ENCODE assay signal across 14 cellular contexts in genomic region chr3:153970047-153970446, GRCh38.
DNase-seq lines count a peak whose midpoint lies in the region; ATAC-seq and TF ChIP-seq lines count a peak whose summit lies in the region.
"Had no signal": no experiment of that assay in that cellular context is flagged by ENCODE, and none has a peak within 500 bp of the region (broad histone marks: within the 10 kb centered on the region; RNA-seq: fewer than 3 reads in every experiment).

No MANE protein-coding gene starts in this region.

- H3K4me1 ChIP-seq in aorta (ENCODE audit: control insufficient read depth in 1 of 2, insufficient read depth in 2 of 2, low read length in 2 of 2) (no peaks in the 10 kb centered on the region), ascending aorta (no peaks in the 10 kb centered on the region)
- H3K4me1 ChIP-seq: uterus had no signal

- no peak for TF ChIP-seq CTCF in ascending aorta (IDR thresholded peaks at IDR 0.05)

- intact Hi-C loops in Right ventricle myocardium inferior (cut with DNase I): no loop called here
- intact Hi-C loops in aorta (cut with DNase I): no loop called here
- intact Hi-C loops in ascending aorta (cut with DNase I): no loop called here

- ATAC-seq in GM18505 (IDR thresholded peaks at IDR 0.05; ENCODE audit: unreplicated experiment): peak; percentile 46
- ATAC-seq in GM19463 (IDR thresholded peaks at IDR 0.05; ENCODE audit: unreplicated experiment): peak; percentile 44
- ATAC-seq in HG02759 (IDR thresholded peaks at IDR 0.05; ENCODE audit: unreplicated experiment): peak; percentile 55
- ATAC-seq in HG03469 (IDR thresholded peaks at IDR 0.05; ENCODE audit: unreplicated experiment): peak; percentile 53
- ATAC-seq in Right ventricle myocardium inferior: no peak
- no peak for ATAC-seq in aorta (ENCODE audit: low FRiP score)
- ATAC-seq: activated CD4-positive, alpha-beta T cell treated with anti-CD3 and anti-CD28 coated beads for 36 hours; activated T-cell treated with anti-CD3 and anti-CD28 coated beads, Interleukin-2, amount 50 U/mL, for 4 hours; T-helper 17 cell had no signal

- no peak overlapping the region for H3K4me3 ChIP-seq in aorta (ENCODE audit: low read length in 2 of 2)
- no peak overlapping the region for H3K4me3 ChIP-seq in ascending aorta
- H3K4me3 ChIP-seq: lung, uterus had no signal

- H3K36me3 ChIP-seq in aorta (ENCODE audit: control insufficient read depth in 1 of 2, insufficient read depth in 2 of 2, low read length in 1 of 2) (no peaks in the 10 kb centered on the region), ascending aorta (no peaks in the 10 kb centered on the region)
- H3K36me3 ChIP-seq: uterus had no signal

- H3K27ac ChIP-seq in aorta (ENCODE audit: low read depth in 1 of 2, low read length in 2 of 2): no peak overlapping the region
- H3K27ac ChIP-seq in ascending aorta: no peak overlapping the region
- no peak overlapping the region for H3K27ac ChIP-seq in caudate nucleus (ENCODE audit: low read depth, low read length)
- H3K27ac ChIP-seq: uterus had no signal

- DNase-seq in Right ventricle myocardium inferior (ENCODE audit: missing footprints): no peak
- no peak for DNase-seq in aorta
- DNase-seq in ascending aorta (ENCODE audit: low spot score in 2 of 2): no peak
- DNase-seq in caudate nucleus (lab: John Stamatoyannopoulos, UW): no peak
- DNase-seq: activated CD4-positive, alpha-beta T cell treated with anti-CD3 and anti-CD28 coated beads for 36 hours; activated T-cell treated with anti-CD3 and anti-CD28 coated beads, Interleukin-2, amount 50 U/mL, for 4 hours; amniotic stem cell; T-helper 17 cell; uterus had no signal

- TF ChIP-seq POLR2A in GM18505 (IDR thresholded peaks at IDR 0.05; ENCODE audit: borderline replicate concordance, extremely low read depth, insufficient read depth, insufficient read length): no peak

- no peaks in the 10 kb centered on the region for H3K9me3 ChIP-seq in aorta (ENCODE audit: control insufficient read depth, low read length)
- no peaks in the 10 kb centered on the region for H3K9me3 ChIP-seq in ascending aorta
- H3K9me3 ChIP-seq: uterus had no signal

- H3K27me3 ChIP-seq in aorta (ENCODE audit: control insufficient read depth in 1 of 2, insufficient read depth in 2 of 2, low read length in 1 of 2) (no peaks in the 10 kb centered on the region), ascending aorta (no peaks in the 10 kb centered on the region)
- H3K27me3 ChIP-seq: uterus had no signal

Comparison
In these comparisons a context has a peak if more than half of its experiments do, and no peak if none do; other contexts are left out.
1. ATAC-seq: peak in GM18505 (single experiment), GM19463 (single experiment), HG02759 (single experiment) and HG03469 (single experiment); none in Right ventricle myocardium inferior (single experiment) and aorta (single experiment).